8 cellular contexts compared by ENCODE assay signal in genomic region chr4:108703966-108704365, GRCh38. TPM values are rescaled to one million over a fixed set of nuclear protein-coding genes. Genes with fewer than 3 reads are reported as not detected.
"Had no signal": no experiment of that assay in that cellular context is flagged by ENCODE, and none has a peak within 500 bp of the region (broad histone marks: within the 10 kb centered on the region; RNA-seq: fewer than 3 reads in every experiment).

No MANE protein-coding gene starts in this region.

- H2AFZ ChIP-seq: GM23338 had no signal

- DNase-seq: H9, HCEC 1CT had no signal

- ATAC-seq: GM23338 had no signal

- H3K4me2 ChIP-seq: GM23338 had no signal

- FAIRE-seq: H1, H54, HTR-8/SVneo had no signal

- H3K4me3 ChIP-seq: GM23338 had no signal

RNA-seq across cellular contexts. Expression of gene ETNPPL, which starts 58.9 kb away (rescaled TPM):
- total RNA-seq: HT-29 had no signal
- polyA plus RNA-seq: IgD-negative memory B cell had no signal
